10 cellular contexts compared by ENCODE assay signal in the genomic region with DNA sequence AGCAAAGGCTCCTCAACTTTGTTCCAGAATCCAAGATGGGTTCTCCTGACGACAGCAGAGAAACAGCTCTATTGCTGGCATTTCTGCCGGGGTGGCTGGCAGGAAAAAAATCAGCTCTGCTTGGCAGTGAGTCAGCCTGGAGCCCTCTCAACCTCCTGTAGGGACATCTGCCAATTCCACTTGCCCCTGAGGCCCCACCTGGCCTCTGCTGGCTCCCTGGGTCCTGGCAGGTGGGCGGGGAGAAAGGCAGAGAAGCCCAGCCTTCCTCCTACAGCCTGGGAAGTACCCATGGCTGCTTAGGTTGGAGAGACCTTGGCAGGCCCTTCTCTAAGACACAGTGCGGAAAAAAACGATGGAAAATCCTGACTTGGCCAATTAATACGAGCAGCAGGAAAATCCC.
DNase-seq lines count a peak whose midpoint lies in the region; ATAC-seq and TF ChIP-seq lines count a peak whose summit lies in the region.
"Had no signal": no experiment of that assay in that cellular context is flagged by ENCODE, and none has a peak within 500 bp of the region (broad histone marks: within the 10 kb centered on the region; RNA-seq: fewer than 3 reads in every experiment).

No MANE protein-coding gene starts in this region.

- TF ChIP-seq POLR2A in erythroblast (IDR thresholded peaks at IDR 0.05; ENCODE audit: low read length) (no peak), gastroesophageal sphincter (IDR thresholded peaks at IDR 0.05) (no peak)

- H3K9me3 ChIP-seq in endodermal cell (ENCODE audit: control insufficient read depth, low read length) (peaks cover 5% of the 10 kb centered on the region), gastroesophageal sphincter (peaks cover 0 to 11% (median 0%) of the 10 kb centered on the region in 3 donors)

- H3K4me1 ChIP-seq in endodermal cell (ENCODE audit: control insufficient read depth, insufficient read depth, low read length): peaks cover 6% of the 10 kb centered on the region
- peaks cover 0 to 10% (median 0%) of the 10 kb centered on the region in 3 donors for H3K4me1 ChIP-seq in gastroesophageal sphincter

- H3K4me3 Mint-ChIP-seq in endodermal cell: no peak overlapping the region
- H3K4me3 Mint-ChIP-seq in type B pancreatic cell: no peak overlapping the region

- no peaks in the 10 kb centered on the region for H3K36me3 ChIP-seq in endodermal cell (ENCODE audit: control insufficient read depth, insufficient read depth, low read length)
- no peaks in the 10 kb centered on the region for H3K36me3 ChIP-seq in gastroesophageal sphincter

- H3K4me3 ChIP-seq in endodermal cell (ENCODE audit: low read length): no peak overlapping the region
- no peak overlapping the region for H3K4me3 ChIP-seq in gastroesophageal sphincter

- no peak for TF ChIP-seq EP300 in gastroesophageal sphincter (IDR thresholded peaks at IDR 0.05)

- DNase-seq in LHCN-M2 (ENCODE audit: low read depth) (peak; percentile 5), NCI-H526 treated with DMSO at 0.1 percent for 48 hours (lab: John Stamatoyannopoulos, UW) (peak; percentile 20), endodermal cell (peak; percentile 67), type B pancreatic cell (ENCODE audit: extremely low spot score, unreplicated experiment) (peak; percentile 58), erythroblast (lab: John Stamatoyannopoulos, UW) (no peak)
- DNase-seq in activated CD8-positive, alpha-beta memory T cell treated with anti-CD3 and anti-CD28 coated beads for 24 hours: no peak
- DNase-seq: right cardiac atrium had no signal

- whole genome bisulfite sequencing in endodermal cell (ENCODE audit: insufficient coverage in 1 of 2, insufficient read length in 1 of 2), 2 experiments: 86 to 91% methylated on average over 5 to 6 of the region's 6 CpGs
- 44 to 50% methylated on average over 1 to 4 of the region's 6 CpGs for WGBS in gastroesophageal sphincter (ENCODE audit: low coverage in 1 of 2), 2 donors

- TF ChIP-seq CTCF in endodermal cell (conservative IDR thresholded peaks at IDR 0.05) (no peak), type B pancreatic cell (conservative IDR thresholded peaks at IDR 0.05) (no peak), gastroesophageal sphincter (IDR thresholded peaks at IDR 0.05) (no peak)

- no peak overlapping the region for H3K9ac ChIP-seq in endodermal cell (ENCODE audit: extremely low read depth, low read length, poor library complexity, severe bottlenecking)
- H3K9ac ChIP-seq: KMS-11 had no signal

- H3K36me3 Mint-ChIP-seq in endodermal cell (ENCODE audit: low read depth): no peaks in the 10 kb centered on the region
- no peaks in the 10 kb centered on the region for H3K36me3 Mint-ChIP-seq in type B pancreatic cell

- H3K4me1 Mint-ChIP-seq in endodermal cell (peaks cover 7% of the 10 kb centered on the region), type B pancreatic cell (ENCODE audit: unreplicated experiment) (peaks cover 18% of the 10 kb centered on the region)

- ATAC-seq in GM18502 (IDR thresholded peaks at IDR 0.05; ENCODE audit: poor library complexity, unreplicated experiment) (no peak), gastroesophageal sphincter (no peak)

- H3K27ac ChIP-seq in endodermal cell (ENCODE audit: low read depth, low read length): no peak overlapping the region
- H3K27ac ChIP-seq in gastroesophageal sphincter: no peak overlapping the region
- H3K27ac ChIP-seq: KMS-11 had no signal

- H3K27me3 Mint-ChIP-seq in endodermal cell (ENCODE audit: insufficient read depth): peaks cover 91% of the 10 kb centered on the region
- H3K27me3 Mint-ChIP-seq in type B pancreatic cell: peaks cover 41% of the 10 kb centered on the region

- H3K9me3 Mint-ChIP-seq in endodermal cell (peaks cover 10% of the 10 kb centered on the region), type B pancreatic cell (no peaks in the 10 kb centered on the region)

- H3K27ac Mint-ChIP-seq in endodermal cell (no peak overlapping the region), type B pancreatic cell (no peak overlapping the region)

- H3K27me3 ChIP-seq in endodermal cell (ENCODE audit: control insufficient read depth, insufficient read depth, low read length, poor library complexity, severe bottlenecking) (peaks cover 100% of the 10 kb centered on the region), gastroesophageal sphincter (no peaks in the 10 kb centered on the region)

Comparison
In these comparisons a context has a peak if more than half of its experiments do, and no peak if none do; other contexts are left out.
1. DNase-seq: peak in LHCN-M2 (single experiment), NCI-H526 treated with DMSO at 0.1 percent for 48 hours (single experiment), endodermal cell (single experiment) and type B pancreatic cell (single experiment); none in erythroblast (0 of 2) and activated CD8-positive, alpha-beta memory T cell treated with anti-CD3 and anti-CD28 coated beads for 24 hours (single experiment).